In the genomic region with DNA sequence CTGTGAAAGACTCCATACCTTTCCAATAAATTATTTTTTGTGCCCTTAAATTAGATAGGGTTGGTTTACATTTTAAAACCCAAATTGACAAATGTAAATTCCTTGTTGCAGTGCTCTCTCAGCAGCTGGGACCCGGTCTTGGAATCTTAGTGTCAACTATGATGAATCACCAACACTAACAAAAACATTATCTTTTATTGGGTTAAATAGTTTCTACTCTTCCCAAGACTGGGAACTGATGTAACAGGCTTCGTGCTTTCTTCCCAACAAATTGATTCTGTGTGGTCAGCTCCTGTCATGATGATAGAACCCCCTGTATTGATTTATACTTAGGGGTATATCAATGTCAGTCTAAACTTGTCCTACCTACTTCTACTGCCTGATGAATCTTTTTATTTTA, we compare ENCODE assay signal across 19 cellular contexts.
"Had no signal": no experiment of that assay in that cellular context is flagged by ENCODE, and none has a peak within 500 bp of the region (broad histone marks: within the 10 kb centered on the region; RNA-seq: fewer than 3 reads in every experiment).

No MANE protein-coding gene starts in this region.

- H3K27me3 ChIP-seq: adrenal gland, cardiac muscle cell, dorsolateral prefrontal cortex, spleen, upper lobe of left lung had no signal

- ATAC-seq: activated naive CD4-positive, alpha-beta T cell treated with anti-CD3 and anti-CD28 coated beads, Interleukin-2, amount 50 U/mL, for 72 hours; sciatic nerve; stimulated activated naive B cell treated with anti-CD40 and anti-IgM and Interleukin-4, amounts not matched to agents 10 μg/mL and 1 μg/mL and 100 μg/mL, for 72 hours had no signal

- H3K27me3 Mint-ChIP-seq: stimulated activated naive B cell treated with anti-CD40 and anti-IgM and Interleukin-4, amounts not matched to agents 10 μg/mL and 1 μg/mL and 100 μg/mL, for 72 hours had no signal

- H3K36me3 Mint-ChIP-seq: memory B cell; stimulated activated naive B cell treated with anti-CD40 and anti-IgM and Interleukin-4, amounts not matched to agents 10 μg/mL and 1 μg/mL and 100 μg/mL, for 72 hours had no signal

- H3K27ac Mint-ChIP-seq: activated naive CD4-positive, alpha-beta T cell treated with anti-CD3 and anti-CD28 coated beads, Interleukin-2, amount 50 U/mL, for 72 hours; activated T-helper 1 cell treated with anti-CD3 and anti-CD28 coated beads, Interleukin-12 subunit alpha, Interleukin-12 subunit beta, Interleukin-2, Interleukin-4 antibody, amounts not matched to agents 30 ng/mL and 10 ng/mL and 1 ng/mL, durations not matched to agents 14 hours and 24 hours and 36 hours; memory B cell; nephron; stimulated activated naive B cell treated with anti-CD40 and anti-IgM and Interleukin-4, amounts not matched to agents 10 μg/mL and 1 μg/mL and 100 μg/mL, for 72 hours had no signal

- H3K4me3 ChIP-seq: adrenal gland, cardiac muscle cell, dorsolateral prefrontal cortex, spleen, thoracic aorta, upper lobe of left lung had no signal

- H3K4me1 Mint-ChIP-seq: memory B cell; stimulated activated naive B cell treated with anti-CD40 and anti-IgM and Interleukin-4, amounts not matched to agents 10 μg/mL and 1 μg/mL and 100 μg/mL, for 72 hours had no signal

- DNase-seq: activated CD4-positive, alpha-beta T cell treated with anti-CD3 and anti-CD28 coated beads, Interleukin-2, amount 50 U/mL, for 4 hours; activated gamma-delta T cell treated with Interleukin-2 at 50 U/mL for 16 hours; adrenal gland; dorsolateral prefrontal cortex; kidney glomerular epithelial cell; spleen; stimulated activated CD4-positive, alpha-beta T cell treated with anti-CD3 and anti-CD28 coated beads, Interleukin-4, amount 100 ng/mL, for 4 hours; stimulated activated naive B cell treated with anti-CD40 and anti-IgM and Interleukin-4, amounts not matched to agents 10 μg/mL and 1 μg/mL and 100 μg/mL, for 72 hours; SW 1271; upper lobe of left lung; WERI-Rb-1 had no signal

- H3K4me3 Mint-ChIP-seq: activated T-helper 1 cell treated with anti-CD3 and anti-CD28 coated beads, Interleukin-12 subunit alpha, Interleukin-12 subunit beta, Interleukin-2, Interleukin-4 antibody, amounts not matched to agents 30 ng/mL and 10 ng/mL and 1 ng/mL, durations not matched to agents 14 hours and 24 hours and 36 hours; memory B cell; nephron; stimulated activated naive B cell treated with anti-CD40 and anti-IgM and Interleukin-4, amounts not matched to agents 10 μg/mL and 1 μg/mL and 100 μg/mL, for 72 hours had no signal

- H3K36me3 ChIP-seq: adrenal gland, cardiac muscle cell, spleen, thoracic aorta, upper lobe of left lung, WERI-Rb-1 had no signal

- FAIRE-seq: frontal cortex had no signal

- H3K9me3 ChIP-seq: adrenal gland, spleen, thoracic aorta, upper lobe of left lung had no signal

- H3K4me1 ChIP-seq: adrenal gland, spleen, upper lobe of left lung had no signal

- H3K27ac ChIP-seq: adrenal gland, cardiac muscle cell, dorsolateral prefrontal cortex, spleen, thoracic aorta, upper lobe of left lung, WERI-Rb-1 had no signal
